Comparison of ENCODE assay signal across 8 cellular contexts in genomic region chr3:156673732-156674045, GRCh38. TPM values are rescaled to one million over a fixed set of nuclear protein-coding genes. Genes with fewer than 3 reads are reported as not detected.
A peak's percentile ranks its signal among the peaks of the same experiment; 100 is the strongest.
DNase-seq lines count a peak whose midpoint lies in the region; ATAC-seq and TF ChIP-seq lines count a peak whose summit lies in the region.

No MANE protein-coding gene starts in this region.

- H3K36me3 ChIP-seq in BJ (ENCODE audit: control insufficient read depth, insufficient read depth, low read length) (peaks cover 2% of the 10 kb centered on the region; the same call in 1 of the 2 replicates), MM.1S (replicated peaks; ENCODE audit: insufficient read depth, low read length) (peaks cover 11% of the 10 kb centered on the region), ectodermal cell (ENCODE audit: control insufficient read depth, insufficient read depth, low read length) (no peaks in the 10 kb centered on the region), neural cell (ENCODE audit: insufficient read depth, low read length) (no peaks in the 10 kb centered on the region)

- H3K9me2 ChIP-seq in MM.1S (replicated peaks; ENCODE audit: insufficient read depth, low read length) (no peaks in the 10 kb centered on the region), neural cell (ENCODE audit: insufficient read depth, low read length) (no peaks in the 10 kb centered on the region)

- H2AFZ ChIP-seq in MM.1S (ENCODE audit: low read length): peak overlapping the region; percentile 25; the same call in 1 of the 2 replicates
- H2AFZ ChIP-seq in neural cell (ENCODE audit: low read depth, low read length): peak overlapping the region; percentile 71

- H3K4me2 ChIP-seq in MM.1S (ENCODE audit: low read depth, low read length) (peak overlapping the region; percentile 69), neural cell (ENCODE audit: low read length) (no peak overlapping the region)

- CTCF ChIA-PET in BJ (lab: Yijun Ruan, JAX): interaction anchor here (0.7 to 7.3 kb wide), 23 partner anchors 9 to 521 kb away, joined by 3 to 54 read pairs (median 4); no protein-coding TSS in a partner anchor
- CTCF ChIA-PET in HEK293T (lab: Yijun Ruan, JAX): interaction anchor here (0.6 to 1.3 kb wide), 3 partner anchors 13 to 499 kb away, joined by 3 to 4 read pairs (median 3); no protein-coding TSS in a partner anchor

- peak overlapping the region; percentile 92 for H3K4me3 ChIP-seq in BJ (ENCODE audit: low read depth, low read length)
- peak overlapping the region; percentile 77 for H3K4me3 ChIP-seq in MM.1S (ENCODE audit: low read length)
- peak overlapping the region; percentile 53 for H3K4me3 ChIP-seq in ectodermal cell (ENCODE audit: insufficient read depth, low read depth, low read length)
- H3K4me3 ChIP-seq in neural cell (ENCODE audit: low read length): peak overlapping the region; percentile 79

- TF ChIP-seq EP300 in neural cell (conservative IDR thresholded peaks at IDR 0.05; ENCODE audit: poor library complexity, severe bottlenecking): no peak

- H3K4me1 ChIP-seq in MM.1S (ENCODE audit: low read length) (peaks cover 44% of the 10 kb centered on the region), ectodermal cell (ENCODE audit: control insufficient read depth, insufficient read depth, low read length) (peaks cover 4% of the 10 kb centered on the region)

- H3K9me3 ChIP-seq in MM.1S (replicated peaks; ENCODE audit: insufficient read depth, low read length) (no peaks in the 10 kb centered on the region), ectodermal cell (ENCODE audit: control insufficient read depth, low read length) (no peaks in the 10 kb centered on the region), neural cell (ENCODE audit: low read length) (no peaks in the 10 kb centered on the region)

- H3K27me3 ChIP-seq in BJ (ENCODE audit: control insufficient read depth, insufficient read depth, low read length) (no peaks in the 10 kb centered on the region), MM.1S (replicated peaks; ENCODE audit: insufficient read depth, low read length) (no peaks in the 10 kb centered on the region), ectodermal cell (ENCODE audit: control insufficient read depth, insufficient read depth, low read length, poor library complexity, severe bottlenecking) (peaks cover 9% of the 10 kb centered on the region), neural cell (ENCODE audit: insufficient read depth, low read depth, low read length) (no peaks in the 10 kb centered on the region)

- H3K79me2 ChIP-seq in MM.1S (ENCODE audit: low read length) (peaks cover 42% of the 10 kb centered on the region), neural cell (replicated peaks; ENCODE audit: insufficient read depth, low read length) (no peaks in the 10 kb centered on the region)

- H3K9ac ChIP-seq in MM.1S (ENCODE audit: low read length) (peak overlapping the region; percentile 92), neural cell (ENCODE audit: low read length) (peak overlapping the region; percentile 67)

- peaks cover 19% of the 10 kb centered on the region for H3F3A ChIP-seq in MM.1S (ENCODE audit: insufficient read depth, low read length)
- no peaks in the 10 kb centered on the region for H3F3A ChIP-seq in neural cell (ENCODE audit: insufficient read depth, low read length, poor library complexity, severe bottlenecking)

- TF ChIP-seq CTCF in BJ (IDR thresholded peaks at IDR 0.05; ENCODE audit: insufficient read depth, low read depth, low read length): no peak
- no peak for TF ChIP-seq CTCF in MM.1S (IDR thresholded peaks at IDR 0.05; ENCODE audit: low read length)
- TF ChIP-seq CTCF in neural cell (IDR thresholded peaks at IDR 0.05; ENCODE audit: poor library complexity, severe bottlenecking): no peak

- TF ChIP-seq RAD21 in neural cell (conservative IDR thresholded peaks at IDR 0.05): no peak

- no peak for ATAC-seq in HG03354 (IDR thresholded peaks at IDR 0.05; ENCODE audit: poor library complexity, severe bottlenecking, unreplicated experiment)

- H3K27ac ChIP-seq in MM.1S (ENCODE audit: low read length) (peak overlapping the region; percentile 91; the same call in 1 of the 2 replicates), ectodermal cell (ENCODE audit: insufficient read depth, low read depth, low read length, poor library complexity, severe bottlenecking) (no peak overlapping the region), neural cell (ENCODE audit: low read length) (peak overlapping the region; percentile 56)

- WGBS in ectodermal cell, 2 experiments: 15% methylated on average over 10 of the region's 10 CpGs

- POLR2A ChIA-PET in BJ (lab: Charles Lee) (no interaction called here), HEK293T (lab: Yijun Ruan, JAX) (interaction anchor here (1.0 to 2.4 kb wide), 3 partner anchors 8 to 118 kb away, joined by 3 to 19 read pairs (median 3); partner anchors contain the start of gene SSR3)

- no peak for DNase-seq in BJ (ENCODE audit: low read depth)
- no peak for DNase-seq in MM.1S
- DNase-seq in stimulated activated CD4-positive, alpha-beta T cell treated with anti-CD3 and anti-CD28 coated beads, Interleukin-4, amount 100 ng/mL, for 1 hour: no peak
- DNase-seq in NCI-H146 treated with DMSO at 0.1 percent for 48 hours (lab: John Stamatoyannopoulos, UW; ENCODE audit: unreplicated experiment): no peak
- DNase-seq in HEK293T (ENCODE audit: extremely low spot score): no peak

- H4K20me1 ChIP-seq in MM.1S (ENCODE audit: insufficient read depth, low read length) (peaks cover 20% of the 10 kb centered on the region), neural cell (ENCODE audit: insufficient read depth) (no peaks in the 10 kb centered on the region)

TF ChIP-seq in neural cell, 6 proteins besides CTCF, POLR2A, EP300 and RAD21 (continues in another document):
- TF ChIP-seq EZH2 (IDR thresholded peaks at IDR 0.05; ENCODE audit: borderline replicate concordance, insufficient read depth, low read length, poor library complexity, severe bottlenecking) (no peak), SMC3 (conservative IDR thresholded peaks at IDR 0.05; ENCODE audit: poor library complexity) (no peak), REST (IDR thresholded peaks at IDR 0.05; ENCODE audit: borderline replicate concordance) (no peak), TAF1 (IDR thresholded peaks at IDR 0.05; ENCODE audit: low read depth) (no peak)

TF ChIP-seq in HEK293T, 16 proteins besides CTCF, POLR2A, EP300 and RAD21:
- TF ChIP-seq LEF1 (IDR thresholded peaks at IDR 0.05; ENCODE audit: borderline replicate concordance): no peak
- no peak for TF ChIP-seq FOXK2 (IDR thresholded peaks at IDR 0.05)
- TF ChIP-seq ARNT (IDR thresholded peaks at IDR 0.05): no peak
- TF ChIP-seq PKNOX1 (IDR thresholded peaks at IDR 0.05): no peak
- TF ChIP-seq ELF4 (IDR thresholded peaks at IDR 0.05): no peak
- TF ChIP-seq TARDBP (IDR thresholded peaks at IDR 0.05): no peak
- TF ChIP-seq ZNF384 (IDR thresholded peaks at IDR 0.05): no peak
- no peak for TF ChIP-seq FOXA1 (IDR thresholded peaks at IDR 0.05)
- TF ChIP-seq FOXM1 (IDR thresholded peaks at IDR 0.05; ENCODE audit: borderline replicate concordance): no peak
- no peak for TF ChIP-seq CTBP1 (IDR thresholded peaks at IDR 0.05; ENCODE audit: borderline replicate concordance)
- no peak for TF ChIP-seq L3MBTL2 (conservative IDR thresholded peaks at IDR 0.05)
- no peak for TF ChIP-seq SP1 (IDR thresholded peaks at IDR 0.05)
- no peak for TF ChIP-seq HDGF (IDR thresholded peaks at IDR 0.05; ENCODE audit: borderline replicate concordance)
- no peak for TF ChIP-seq SUZ12 (IDR thresholded peaks at IDR 0.05)
- no peak for TF ChIP-seq NFRKB (IDR thresholded peaks at IDR 0.05)
- TF ChIP-seq BHLHE40 (IDR thresholded peaks at IDR 0.05; ENCODE audit: borderline replicate concordance): no peak
TF ChIP-seq in HEK293T: peak in this region for 0.

RNA-seq across cellular contexts. Expression of gene TIPARP, which starts 0.7 kb away (rescaled TPM):
- polyA plus RNA-seq in BJ (2011; rRNA removed) (23.0 and 30.9 TPM in 2 replicates), neural cell (5.2 and 5.4 TPM in 2 replicates)
- 30.2 and 37.6 TPM in 2 replicates for polyA minus RNA-seq in BJ (2011; rRNA and poly(A)+ RNA removed)
- polyA plus RNA-seq in ectodermal cell (2013, experiment 1 of 4): 7.1 TPM
- 6.3 TPM for polyA plus RNA-seq in ectodermal cell (2013, experiment 2 of 4)
- 5.4 TPM for polyA plus RNA-seq in ectodermal cell (2013, experiment 3 of 4)
- polyA plus RNA-seq in ectodermal cell (2013, experiment 4 of 4): 6.8 TPM
- polyA minus RNA-seq in neural cell: 13.5 and 15.3 TPM in 2 replicates
